ENCODE assay signal across 2 cellular contexts in genomic region chr6:89351632-89352328, GRCh38.
TF ChIP-seq lines count a peak whose summit lies in the region.

No MANE protein-coding gene starts in this region.

TF ChIP-seq in endothelial cell of umbilical vein, 7 proteins besides CTCF, POLR2A, EP300 and RAD21 (continued from another document):
- TF ChIP-seq JUN (IDR thresholded peaks at IDR 0.05; ENCODE audit: borderline replicate concordance, insufficient read depth, insufficient read length, low read depth) (no peak), GATA2 (IDR thresholded peaks at IDR 0.05; ENCODE audit: insufficient read depth, insufficient read length, low read depth, low read length) (no peak), MYC (IDR thresholded peaks at IDR 0.05; ENCODE audit: low read depth, low read length) (no peak), POLR2AphosphoS5 (IDR thresholded peaks at IDR 0.05; ENCODE audit: insufficient read depth, low read depth, low read length) (no peak)
- TF ChIP-seq, protein P1, sequence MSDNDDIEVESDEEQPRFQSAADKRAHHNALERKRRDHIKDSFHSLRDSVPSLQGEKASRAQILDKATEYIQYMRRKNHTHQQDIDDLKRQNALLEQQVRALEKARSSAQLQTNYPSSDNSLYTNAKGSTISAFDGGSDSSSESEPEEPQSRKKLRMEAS (IDR thresholded peaks at IDR 0.05; ENCODE audit: insufficient read depth, insufficient read length) = no peak

TF ChIP-seq in HEK293T, 16 proteins besides CTCF, POLR2A, EP300 and RAD21 (continued from another document):
- TF ChIP-seq, protein P2, sequence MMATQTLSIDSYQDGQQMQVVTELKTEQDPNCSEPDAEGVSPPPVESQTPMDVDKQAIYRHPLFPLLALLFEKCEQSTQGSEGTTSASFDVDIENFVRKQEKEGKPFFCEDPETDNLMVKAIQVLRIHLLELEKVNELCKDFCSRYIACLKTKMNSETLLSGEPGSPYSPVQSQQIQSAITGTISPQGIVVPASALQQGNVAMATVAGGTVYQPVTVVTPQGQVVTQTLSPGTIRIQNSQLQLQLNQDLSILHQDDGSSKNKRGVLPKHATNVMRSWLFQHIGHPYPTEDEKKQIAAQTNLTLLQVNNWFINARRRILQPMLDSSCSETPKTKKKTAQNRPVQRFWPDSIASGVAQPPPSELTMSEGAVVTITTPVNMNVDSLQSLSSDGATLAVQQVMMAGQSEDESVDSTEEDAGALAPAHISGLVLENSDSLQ (IDR thresholded peaks at IDR 0.05) = no peak
- TF ChIP-seq FOXK2 (IDR thresholded peaks at IDR 0.05) (no peak), TARDBP (IDR thresholded peaks at IDR 0.05) (no peak), HDGF (IDR thresholded peaks at IDR 0.05; ENCODE audit: borderline replicate concordance) (no peak), ELF4 (IDR thresholded peaks at IDR 0.05) (no peak), L3MBTL2 (conservative IDR thresholded peaks at IDR 0.05) (no peak; the same call in 1 of the 2 replicates), SUZ12 (IDR thresholded peaks at IDR 0.05) (no peak), ZNF384 (IDR thresholded peaks at IDR 0.05) (no peak), LEF1 (IDR thresholded peaks at IDR 0.05; ENCODE audit: borderline replicate concordance) (no peak), CTBP1 (IDR thresholded peaks at IDR 0.05; ENCODE audit: borderline replicate concordance) (no peak), FOXA1 (IDR thresholded peaks at IDR 0.05) (no peak), NFRKB (IDR thresholded peaks at IDR 0.05) (no peak), FOXM1 (IDR thresholded peaks at IDR 0.05; ENCODE audit: borderline replicate concordance) (no peak), SP1 (IDR thresholded peaks at IDR 0.05) (no peak), BHLHE40 (IDR thresholded peaks at IDR 0.05; ENCODE audit: borderline replicate concordance) (no peak)
TF ChIP-seq in HEK293T: peak in this region for 0.
